18 cellular contexts compared by ENCODE assay signal in genomic region chr9:36949470-36949869, GRCh38.
"Had no signal": no experiment of that assay in that cellular context is flagged by ENCODE, and none has a peak within 500 bp of the region (broad histone marks: within the 10 kb centered on the region; RNA-seq: fewer than 3 reads in every experiment).

No MANE protein-coding gene starts in this region.

- H3K4me3 ChIP-seq: breast epithelium, coronary artery, prostate gland, right atrium auricular region, suprapubic skin had no signal

- H3K4me1 ChIP-seq: breast epithelium, prostate gland, right atrium auricular region, suprapubic skin had no signal

- H3K4me1 Mint-ChIP-seq: neural crest cell; stimulated activated naive CD8-positive, alpha-beta T cell treated with anti-CD3 and anti-CD28 coated beads, Interleukin-15, amount 100 ng/mL, for 72 hours had no signal

- ATAC-seq: activated T-cell treated with anti-CD3 and anti-CD28 coated beads, Interleukin-2, amount 50 U/mL, for 4 hours; left lobe of liver; stimulated activated naive CD8-positive, alpha-beta T cell treated with anti-CD3 and anti-CD28 coated beads, Interleukin-15, amount 100 ng/mL, for 72 hours had no signal

- H3K27ac ChIP-seq: breast epithelium, coronary artery, prostate gland, right atrium auricular region, suprapubic skin had no signal

- H3K36me3 ChIP-seq: breast epithelium, prostate gland, right atrium auricular region, suprapubic skin had no signal

- H3K27ac Mint-ChIP-seq: activated CD4-positive, alpha-beta memory T cell treated with anti-CD3 and anti-CD28 coated beads, Interleukin-2, amount 10 ng/mL, durations not matched to agents 7 days and 5 days; stimulated activated naive CD8-positive, alpha-beta T cell treated with anti-CD3 and anti-CD28 coated beads, Interleukin-15, amount 100 ng/mL, for 72 hours had no signal

- H3K9me3 Mint-ChIP-seq: activated CD4-positive, alpha-beta memory T cell treated with anti-CD3 and anti-CD28 coated beads, Interleukin-2, amount 10 ng/mL, durations not matched to agents 7 days and 5 days; activated T-cell treated with anti-CD3 and anti-CD28 coated beads, Interleukin-2, amount 50 U/mL, for 4 hours; neural crest cell; stimulated activated naive CD8-positive, alpha-beta T cell treated with anti-CD3 and anti-CD28 coated beads, Interleukin-15, amount 100 ng/mL, for 72 hours had no signal

- H3K4me3 Mint-ChIP-seq: activated CD4-positive, alpha-beta memory T cell treated with anti-CD3 and anti-CD28 coated beads, Interleukin-2, amount 10 ng/mL, durations not matched to agents 7 days and 5 days; activated T-cell treated with anti-CD3 and anti-CD28 coated beads, Interleukin-2, amount 50 U/mL, for 4 hours; neural crest cell; stimulated activated naive CD8-positive, alpha-beta T cell treated with anti-CD3 and anti-CD28 coated beads, Interleukin-15, amount 100 ng/mL, for 72 hours had no signal

- DNase-seq: activated CD4-positive, alpha-beta memory T cell treated with anti-CD3 and anti-CD28 coated beads, Interleukin-2, amount 10 ng/mL, durations not matched to agents 7 days and 5 days; activated CD4-positive, alpha-beta T cell treated with anti-CD3 and anti-CD28 coated beads for 48 hours; activated CD4-positive, CD25-positive, alpha-beta regulatory T cell; activated naive CD4-positive, alpha-beta T cell treated with anti-CD3 and anti-CD28 coated beads, Interleukin-2, amount 50 U/mL, for 16 hours; activated T-cell treated with anti-CD3 and anti-CD28 coated beads, Interleukin-2, amount 50 U/mL, for 4 hours; erythroblast; foreskin melanocyte; hypothalamus; stimulated activated CD4-positive, alpha-beta T cell treated with anti-CD3 and anti-CD28 coated beads, Interleukin-2, amount 100 ng/mL, for 24 hours; stimulated activated naive CD8-positive, alpha-beta T cell treated with anti-CD3 and anti-CD28 coated beads, Interleukin-15, amount 100 ng/mL, for 72 hours; SW 1271 had no signal

- H3K27me3 ChIP-seq: right atrium auricular region had no signal

- H3K9me3 ChIP-seq: breast epithelium, prostate gland, right atrium auricular region, suprapubic skin had no signal
